ENCODE assay signal across 10 cellular contexts in the genomic region with DNA sequence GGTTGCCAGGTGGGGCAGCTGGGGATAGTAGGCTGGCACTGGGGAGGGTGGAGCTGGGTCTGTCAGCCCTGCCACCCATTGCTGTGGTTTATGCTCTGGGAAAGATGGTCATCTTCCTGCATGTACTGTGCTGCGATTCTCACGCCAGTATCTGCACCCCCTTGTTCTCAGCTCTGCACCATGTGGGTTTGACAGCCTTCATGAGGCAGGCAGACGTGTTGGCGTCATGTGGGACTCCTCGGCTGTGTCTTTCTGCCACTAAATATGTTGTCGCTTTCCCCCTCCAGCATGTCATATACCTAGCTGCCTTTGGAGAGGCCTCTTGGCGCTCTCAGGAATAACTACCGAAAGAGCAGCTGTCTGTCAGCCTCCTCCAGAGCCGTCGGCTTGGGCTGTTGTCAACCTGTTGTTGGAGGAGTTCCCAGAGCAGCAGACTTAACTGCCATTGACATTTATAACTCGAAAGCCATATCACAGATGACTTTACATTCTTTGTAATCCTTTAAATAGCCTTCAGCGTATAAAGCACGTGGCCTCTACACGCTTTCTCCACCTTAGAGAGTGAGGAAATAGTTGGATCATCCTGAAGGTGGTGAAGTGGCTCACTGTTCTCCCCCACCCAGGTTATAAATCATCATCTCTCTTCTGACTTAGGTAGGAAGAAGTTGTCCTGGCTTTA.
A peak's percentile ranks its signal among the peaks of the same experiment; 100 is the strongest.
DNase-seq lines count a peak whose midpoint lies in the region; ATAC-seq, FAIRE-seq and TF ChIP-seq lines count a peak whose summit lies in the region.
"Had no signal": no experiment of that assay in that cellular context is flagged by ENCODE, and none has a peak within 500 bp of the region (broad histone marks: within the 10 kb centered on the region; RNA-seq: fewer than 3 reads in every experiment).

No MANE protein-coding gene starts in this region.

- 39 to 50% methylated on average over 4 to 14 of the region's 14 CpGs for WGBS in transverse colon (ENCODE audit: low coverage in 1 of 2), 2 donors
- 96% methylated on average over 14 of the region's 14 CpGs for WGBS in mesenchymal stem cell

- H3K27me3 Mint-ChIP-seq in activated T-cell treated with anti-CD3 and anti-CD28 coated beads, Interleukin-2, amount 50 U/mL, for 24 hours = no peaks in the 10 kb centered on the region
- H3K27me3 Mint-ChIP-seq in T-cell = no peaks in the 10 kb centered on the region
- H3K27me3 Mint-ChIP-seq: activated CD4-positive, alpha-beta memory T cell treated with anti-CD3 and anti-CD28 coated beads for 36 hours had no signal

- in situ Hi-C loops in transverse colon (cut with MboI; ENCODE audit: low pct_ligation_motif_present in 1 of 4, low pct_unique_long_range_greater_than_20kb in 1 of 4, low sequenced_read_pairs in 3 of 4) = no loop called here

- H4K8ac ChIP-seq in mesenchymal stem cell (ENCODE audit: low read length) = no peak overlapping the region

- H3K79me1 ChIP-seq in mesenchymal stem cell (replicated peaks; ENCODE audit: low read length, poor library complexity, severe bottlenecking) = peaks cover 30% of the 10 kb centered on the region

- no peak overlapping the region for H3K4ac ChIP-seq in mesenchymal stem cell (ENCODE audit: low read depth in 1 of 2, low read length in 2 of 2)

- H3K4me3 ChIP-seq in keratinocyte (ENCODE audit: control insufficient read depth in 2 of 3, extremely low read depth in 1 of 3, insufficient read depth in 2 of 3, low read depth in 1 of 3, low read length in 3 of 3) = no peak overlapping the region
- no peak overlapping the region for H3K4me3 ChIP-seq in transverse colon
- no peak overlapping the region for H3K4me3 ChIP-seq in mesenchymal stem cell (ENCODE audit: insufficient read depth in 1 of 2, low read depth in 1 of 2, low read length in 2 of 2)
- H3K4me3 ChIP-seq: upper lobe of left lung had no signal

- H3K9me3 Mint-ChIP-seq in activated T-cell treated with anti-CD3 and anti-CD28 coated beads, Interleukin-2, amount 50 U/mL, for 24 hours = no peaks in the 10 kb centered on the region
- H3K9me3 Mint-ChIP-seq in T-cell = no peaks in the 10 kb centered on the region
- H3K9me3 Mint-ChIP-seq: activated CD4-positive, alpha-beta memory T cell treated with anti-CD3 and anti-CD28 coated beads for 36 hours had no signal

- peaks cover 86% of the 10 kb centered on the region for H3K4me1 Mint-ChIP-seq in activated T-cell treated with anti-CD3 and anti-CD28 coated beads, Interleukin-2, amount 50 U/mL, for 24 hours (ENCODE audit: low read depth)
- peaks cover 88 to 90% (median 88%) of the 10 kb centered on the region in 3 donors for H3K4me1 Mint-ChIP-seq in T-cell

- H3K27me3 ChIP-seq in keratinocyte (ENCODE audit: control insufficient read depth, extremely low read depth, insufficient read depth, low read length) (no peaks in the 10 kb centered on the region), transverse colon (no peaks in the 10 kb centered on the region), mesenchymal stem cell (ENCODE audit: control insufficient read depth in 1 of 2, insufficient read depth in 1 of 2, low read length in 2 of 2) (no peaks in the 10 kb centered on the region)
- H3K27me3 ChIP-seq: upper lobe of left lung had no signal

- H3K79me2 ChIP-seq in keratinocyte (ENCODE audit: control insufficient read depth, insufficient read depth, low read length) = peaks cover 28% of the 10 kb centered on the region

- no peak overlapping the region for H4K91ac ChIP-seq in mesenchymal stem cell (ENCODE audit: low read length)

- peak in 2 of 4 experiments; percentile 24 to 41 for ATAC-seq in T-cell (replicated peaks in 1 of 4)

- TF ChIP-seq CTCF in keratinocyte (optimal IDR thresholded peaks at IDR 0.05 in 1 of 3, IDR thresholded peaks at IDR 0.05 in 1 of 3, conservative IDR thresholded peaks at IDR 0.05 in 1 of 3; ENCODE audit: extremely low read depth in 1 of 3, insufficient read depth in 2 of 3, low read length in 3 of 3) (no peak), transverse colon (IDR thresholded peaks at IDR 0.05) (no peak)

- no peak overlapping the region for H3K14ac ChIP-seq in mesenchymal stem cell (ENCODE audit: low read length in 2 of 2)

- peaks cover 14% of the 10 kb centered on the region for H3K36me3 Mint-ChIP-seq in activated T-cell treated with anti-CD3 and anti-CD28 coated beads, Interleukin-2, amount 50 U/mL, for 24 hours (ENCODE audit: low read depth)
- peaks cover 14% of the 10 kb centered on the region for H3K36me3 Mint-ChIP-seq in T-cell

- peak overlapping the region in 1 of 2 experiments; percentile 46 for H3K23ac ChIP-seq in mesenchymal stem cell (ENCODE audit: low read length in 2 of 2)

- peak overlapping the region; percentile 46 for H3K4me2 ChIP-seq in keratinocyte (ENCODE audit: control insufficient read depth, extremely low read depth, insufficient read depth, low read depth, low read length)
- H3K4me2 ChIP-seq in mesenchymal stem cell (ENCODE audit: low read length, poor library complexity, severe bottlenecking) = no peak overlapping the region

- H3K9ac ChIP-seq in keratinocyte (ENCODE audit: control insufficient read depth, extremely low read depth, insufficient read depth, low read length) = peak overlapping the region; percentile 39
- H3K9ac ChIP-seq in mesenchymal stem cell (ENCODE audit: low read length) = no peak overlapping the region

- no peaks in the 10 kb centered on the region for H4K20me1 ChIP-seq in keratinocyte (ENCODE audit: control insufficient read depth, extremely low read depth, insufficient read depth, low read length)

- intact Hi-C loops in transverse colon (cut with DNase I; ENCODE audit: low total_unique reads) = no loop called here

- CTCF ChIA-PET in T-cell (lab: Charles Lee) = interaction anchor here in 1 of 2 donors (0.5 kb wide), 1 partner anchor 35 kb away, joined by 5 read pairs; no protein-coding TSS in a partner anchor

- TF ChIP-seq EP300 in transverse colon (IDR thresholded peaks at IDR 0.05; ENCODE audit: low read depth) = no peak

- H3K4me1 ChIP-seq in keratinocyte (ENCODE audit: control insufficient read depth, extremely low read depth, insufficient read depth, low read length) (peaks cover 28% of the 10 kb centered on the region), transverse colon (peaks cover 13 to 72% (median 25%) of the 10 kb centered on the region in 4 donors), mesenchymal stem cell (ENCODE audit: control insufficient read depth, insufficient read depth, low read depth, low read length) (peaks cover 8% of the 10 kb centered on the region)

- peaks cover 0 to 3% of the 10 kb centered on the region in 2 experiments for H3K36me3 ChIP-seq in keratinocyte (ENCODE audit: control insufficient read depth in 2 of 2, extremely low read depth in 1 of 2, insufficient read depth in 2 of 2, low read length in 2 of 2)
- no peaks in the 10 kb centered on the region for H3K36me3 ChIP-seq in transverse colon
- no peaks in the 10 kb centered on the region for H3K36me3 ChIP-seq in mesenchymal stem cell (ENCODE audit: control insufficient read depth in 1 of 2, insufficient read depth in 2 of 2, low read depth in 1 of 2, low read length in 2 of 2)
- H3K36me3 ChIP-seq: upper lobe of left lung had no signal

- TF ChIP-seq POLR2A in transverse colon (IDR thresholded peaks at IDR 0.05) = peak; percentile 39

- H3K9me1 ChIP-seq in keratinocyte (ENCODE audit: control insufficient read depth, extremely low read depth, insufficient read depth, low read length) = no peaks in the 10 kb centered on the region

- H3K4me3 Mint-ChIP-seq in activated T-cell treated with anti-CD3 and anti-CD28 coated beads, Interleukin-2, amount 50 U/mL, for 24 hours = no peak overlapping the region
- peak overlapping the region in 1 of 3 donors; percentile 21 for H3K4me3 Mint-ChIP-seq in T-cell
- H3K4me3 Mint-ChIP-seq: activated CD4-positive, alpha-beta memory T cell treated with anti-CD3 and anti-CD28 coated beads for 36 hours had no signal

- H2BK5ac ChIP-seq in mesenchymal stem cell (ENCODE audit: low read depth, low read length, poor library complexity, severe bottlenecking) = no peak overlapping the region

- H2BK12ac ChIP-seq in mesenchymal stem cell (ENCODE audit: low read length in 2 of 2) = no peak overlapping the region

- DNase-seq in activated T-cell treated with anti-CD3 and anti-CD28 coated beads, Interleukin-2, amount 50 U/mL, for 24 hours = no peak
- DNase-seq in activated T-cell treated with anti-CD3 and anti-CD28 coated beads for 4 hours (no peak), T-cell (no peak), keratinocyte (ENCODE audit: low read depth, low spot score) (peak; percentile 83), transverse colon (peak; percentile 77), mesenchymal stem cell (no peak), dermis blood vessel endothelial cell (no peak), T-helper 2 cell (no peak)
- DNase-seq: activated CD4-positive, alpha-beta memory T cell treated with anti-CD3 and anti-CD28 coated beads for 36 hours; upper lobe of left lung had no signal

- H3K9me3 ChIP-seq in keratinocyte (ENCODE audit: control insufficient read depth, low read depth, low read length) (no peaks in the 10 kb centered on the region), transverse colon (no peaks in the 10 kb centered on the region), mesenchymal stem cell (ENCODE audit: control insufficient read depth, low read length) (no peaks in the 10 kb centered on the region)
- H3K9me3 ChIP-seq: upper lobe of left lung had no signal

- H3K27ac ChIP-seq in keratinocyte (ENCODE audit: control insufficient read depth, insufficient read depth, low read length) = peak overlapping the region; percentile 57
- peak overlapping the region; percentile 62 to 72 (median 68) for H3K27ac ChIP-seq in transverse colon
- H3K27ac ChIP-seq in mesenchymal stem cell (ENCODE audit: low read length, poor library complexity, severe bottlenecking) = no peak overlapping the region
- H3K27ac ChIP-seq: upper lobe of left lung had no signal

- H2BK15ac ChIP-seq in mesenchymal stem cell (ENCODE audit: low read depth, poor library complexity, severe bottlenecking) = no peak overlapping the region

- FAIRE-seq in keratinocyte (lab: Jason Lieb, UNC) = peak; percentile 76

- H2AFZ ChIP-seq in keratinocyte (ENCODE audit: control insufficient read depth, low read length) = no peak overlapping the region
- no peak overlapping the region for H2AFZ ChIP-seq in mesenchymal stem cell (ENCODE audit: low read depth, low read length)

- H3K27ac Mint-ChIP-seq in activated T-cell treated with anti-CD3 and anti-CD28 coated beads, Interleukin-2, amount 50 U/mL, for 24 hours = peak overlapping the region; percentile 53
- peak overlapping the region; percentile 79 to 84 for H3K27ac Mint-ChIP-seq in T-cell
- H3K27ac Mint-ChIP-seq: activated CD4-positive, alpha-beta memory T cell treated with anti-CD3 and anti-CD28 coated beads for 36 hours had no signal

- no peak overlapping the region for H2BK120ac ChIP-seq in mesenchymal stem cell (ENCODE audit: low read depth, low read length)

- dilution Hi-C loops in keratinocyte (cut with MboI; ENCODE audit: extremely low pct_ligation_motif_present, low sequenced_read_pairs) = no loop called here

- H3K18ac ChIP-seq in mesenchymal stem cell (ENCODE audit: low read depth in 1 of 2, low read length in 2 of 2) = no peak overlapping the region

- POLR2A ChIA-PET in T-cell (lab: Charles Lee) = no interaction called here

- H2AK5ac ChIP-seq in mesenchymal stem cell (ENCODE audit: low read length, severe bottlenecking) = no peak overlapping the region

Comparison
In these comparisons a context has a peak if more than half of its experiments do, and no peak if none do; other contexts are left out.
1. DNase-seq: peak in keratinocyte (single experiment) and transverse colon (single experiment); none in activated T-cell treated with anti-CD3 and anti-CD28 coated beads, Interleukin-2, amount 50 U/mL, for 24 hours (single experiment), activated T-cell treated with anti-CD3 and anti-CD28 coated beads for 4 hours (single experiment), T-cell (0 of 34), mesenchymal stem cell (single experiment), dermis blood vessel endothelial cell (single experiment) and T-helper 2 cell (0 of 5).